Comparison of ENCODE assay signal across 15 cellular contexts in genomic region chr9:128304971-128305288, GRCh38. TPM values are rescaled to one million over a fixed set of nuclear protein-coding genes. Genes with fewer than 3 reads are reported as not detected.
DNase-seq lines count a peak whose midpoint lies in the region; ATAC-seq and TF ChIP-seq lines count a peak whose summit lies in the region.
"Had no signal": no experiment of that assay in that cellular context is flagged by ENCODE, and none has a peak within 500 bp of the region (broad histone marks: within the 10 kb centered on the region; RNA-seq: fewer than 3 reads in every experiment).

No MANE protein-coding gene starts in this region.

- DNase-seq in GM23248 (peak; percentile 73), WERI-Rb-1 (peak; percentile 95), mucosa of descending colon (no peak), activated gamma-delta T cell treated with Interleukin-2 at 50 U/mL for 16 hours (no peak), NCI-H1417 treated with DMSO at 0.1 percent for 48 hours (lab: John Stamatoyannopoulos, UW) (no peak)
- DNase-seq in activated CD4-positive, alpha-beta T cell treated with anti-CD3 and anti-CD28 coated beads, Interleukin-2, amount 50 U/mL, for 48 hours = no peak
- DNase-seq: central memory CD4-positive, alpha-beta T cell; islet precursor cell; MG63; SHP77; stimulated activated CD4-positive, alpha-beta T cell treated with anti-CD3 and anti-CD28 coated beads, Interleukin-4, amount 100 ng/mL, for 4 hours; stimulated activated CD8-positive, alpha-beta memory T cell treated with anti-CD3 and anti-CD28 coated beads, Interleukin-4, amount 100 ng/mL, for 48 hours; T-helper 1 cell had no signal

- H3K9me3 ChIP-seq in GM23248 (ENCODE audit: low read depth) (no peaks in the 10 kb centered on the region), WERI-Rb-1 (ENCODE audit: severe bottlenecking) (no peaks in the 10 kb centered on the region), mucosa of descending colon (no peaks in the 10 kb centered on the region)
- H3K9me3 ChIP-seq: MG63 had no signal

- ATAC-seq in mucosa of descending colon = peak; percentile 55
- ATAC-seq: natural killer cell treated with Interleukin-12 subunit alpha and Interleukin-12 subunit beta and Interleukin-15 and Interleukin-18, amount 100 ng/mL, for 72 hours had no signal

- no peak overlapping the region for H2AFZ ChIP-seq in GM23248

- no peaks in the 10 kb centered on the region for H4K20me1 ChIP-seq in GM23248 (ENCODE audit: insufficient read depth)

- H3K79me2 ChIP-seq in GM23248 (ENCODE audit: insufficient read depth) = no peaks in the 10 kb centered on the region

- H3K36me3 ChIP-seq in GM23248 (ENCODE audit: low read depth) (no peaks in the 10 kb centered on the region), WERI-Rb-1 (peaks cover 36% of the 10 kb centered on the region), mucosa of descending colon (ENCODE audit: low read depth) (peaks cover 4% of the 10 kb centered on the region)

- 82 to 83% methylated on average over 5 of the region's 5 CpGs for WGBS in GM23248 (ENCODE audit: low coverage in 1 of 2, low lambda C conversion rate in 2 of 2, missing lambda C conversion rate in 2 of 2), 2 experiments

- no peak overlapping the region for H3K4me3 ChIP-seq in GM23248
- H3K4me3 ChIP-seq in WERI-Rb-1 (ENCODE audit: low read depth, low read length) = no peak overlapping the region
- no peak overlapping the region for H3K4me3 ChIP-seq in mucosa of descending colon
- H3K4me3 ChIP-seq: MG63 had no signal

- H3K27ac ChIP-seq in GM23248 = peak overlapping the region; percentile 89
- peak overlapping the region; percentile 62 for H3K27ac ChIP-seq in WERI-Rb-1
- H3K27ac ChIP-seq: VCaP had no signal

- TF ChIP-seq CTCF in WERI-Rb-1 (IDR thresholded peaks at IDR 0.05; ENCODE audit: low read depth, low read length) (no peak), mucosa of descending colon (IDR thresholded peaks at IDR 0.05) (no peak)

- H3K9me2 ChIP-seq in GM23248 (ENCODE audit: insufficient read depth) = no peaks in the 10 kb centered on the region

- intact Hi-C loops in mucosa of descending colon (cut with DNase I, micrococcal nuclease) = no loop called here

- H3K27me3 ChIP-seq in GM23248 (replicated peaks; ENCODE audit: insufficient read depth) (no peaks in the 10 kb centered on the region), WERI-Rb-1 (ENCODE audit: insufficient read depth, low read depth, severe bottlenecking) (no peaks in the 10 kb centered on the region)
- H3K27me3 ChIP-seq: MG63 had no signal

- H3K4me2 ChIP-seq in GM23248 (ENCODE audit: unreplicated experiment) = no peak overlapping the region

- peak overlapping the region; percentile 57 for H3K9ac ChIP-seq in GM23248

- H3F3A ChIP-seq in GM23248 (ENCODE audit: insufficient read depth) = peaks cover 53% of the 10 kb centered on the region

- in situ Hi-C loops in GM23248 (cut with MboI) = no loop called here

- peaks cover 43% of the 10 kb centered on the region for H3K4me1 ChIP-seq in GM23248 (ENCODE audit: insufficient read depth)
- H3K4me1 ChIP-seq in mucosa of descending colon (ENCODE audit: low read depth) = no peaks in the 10 kb centered on the region

RNA-seq across cellular contexts. Expression of gene TRUB2, which starts 17.3 kb away (rescaled TPM):
- total RNA-seq in GM23248 (2014; rRNA removed; shearing (Covaris generic)) = 10.0 and 13.8 TPM in 2 replicates
- polyA plus RNA-seq in GM23248 (2016; fragmentation: Nextera tagmentation; extraction: Ambion mirVana) = 30.3 and 33.2 TPM in 2 replicates
- 10 to 100 TPM; 18.8 to 27.5 (median 24.3) TPM for total RNA-seq in mucosa of descending colon

RNA-seq across cellular contexts. Expression of gene COQ4, which starts 17.7 kb away (rescaled TPM):
- total RNA-seq in GM23248 (2014; rRNA removed; shearing (Covaris generic)) = 29.1 and 46.8 TPM in 2 replicates
- polyA plus RNA-seq in GM23248 (2016; fragmentation: Nextera tagmentation; extraction: Ambion mirVana) = 34.1 and 36.0 TPM in 2 replicates
- total RNA-seq in mucosa of descending colon = 10 to 100 TPM; 43.2 to 63.9 (median 59.1) TPM

RNA-seq across cellular contexts. Expression of gene SWI5, which starts 28.9 kb away (rescaled TPM):
- 32.8 and 43.3 TPM in 2 replicates for total RNA-seq in GM23248 (2014; rRNA removed; shearing (Covaris generic))
- 60.7 and 64.9 TPM in 2 replicates for polyA plus RNA-seq in GM23248 (2016; fragmentation: Nextera tagmentation; extraction: Ambion mirVana)
- total RNA-seq in mucosa of descending colon = 10 to 100 TPM; 10.6 to 13.8 (median 11.5) TPM

RNA-seq across cellular contexts. Expression of gene GOLGA2, which starts 29.1 kb away (rescaled TPM):
- total RNA-seq in GM23248 (2014; rRNA removed; shearing (Covaris generic)) = 116 and 121 TPM in 2 replicates
- polyA plus RNA-seq in GM23248 (2016; fragmentation: Nextera tagmentation; extraction: Ambion mirVana) = 32.9 and 35.1 TPM in 2 replicates
- 100 to 1,000 TPM in 1 of 3 donors, 10 to 100 TPM in 2; 90.3 to 118 (median 96.5) TPM for total RNA-seq in mucosa of descending colon

RNA-seq across cellular contexts. Expression of gene SLC27A4, which starts 35.4 kb away (rescaled TPM):
- total RNA-seq in GM23248 (2014; rRNA removed; shearing (Covaris generic)) = 22.9 and 30.9 TPM in 2 replicates
- 11.8 and 12.3 TPM in 2 replicates for polyA plus RNA-seq in GM23248 (2016; fragmentation: Nextera tagmentation; extraction: Ambion mirVana)
- total RNA-seq in mucosa of descending colon = 10 to 100 TPM; 36.5 to 46.8 (median 39.9) TPM

Comparison
In these comparisons a context has a peak if more than half of its experiments do, and no peak if none do; other contexts are left out.
1. DNase-seq: peak in GM23248 (single experiment) and WERI-Rb-1 (single experiment); none in mucosa of descending colon (0 of 3), activated gamma-delta T cell treated with Interleukin-2 at 50 U/mL for 16 hours (single experiment), activated CD4-positive, alpha-beta T cell treated with anti-CD3 and anti-CD28 coated beads, Interleukin-2, amount 50 U/mL, for 48 hours (0 of 2) and NCI-H1417 treated with DMSO at 0.1 percent for 48 hours (single experiment).